In genomic region chr16:24701521-24701951, GRCh38 we compare ENCODE assay signal across 11 cellular contexts. TPM values are rescaled to one million over a fixed set of nuclear protein-coding genes. Genes with fewer than 3 reads are reported as not detected.
DNase-seq lines count a peak whose midpoint lies in the region; ATAC-seq, FAIRE-seq and TF ChIP-seq lines count a peak whose summit lies in the region.
"Had no signal": no experiment of that assay in that cellular context is flagged by ENCODE, and none has a peak within 500 bp of the region (broad histone marks: within the 10 kb centered on the region; RNA-seq: fewer than 3 reads in every experiment).

No MANE protein-coding gene starts in this region.

- FAIRE-seq in pancreas (lab: Jason Lieb, UNC), result no peak

- H3K36me3 ChIP-seq in HCT116 (ENCODE audit: control insufficient read depth in 1 of 2, insufficient read depth in 2 of 2, low read length in 2 of 2) (no peaks in the 10 kb centered on the region), brain microvascular endothelial cell (replicated peaks) (no peaks in the 10 kb centered on the region), pancreas (no peaks in the 10 kb centered on the region)

- in situ Hi-C loops in brain microvascular endothelial cell (cut with HindIII; ENCODE audit: low pct_ligation_motif_present, low sequenced_read_pairs), result no loop called here

- CTCF ChIA-PET in HCT116 (lab: Charles Lee), result interaction anchor here (1.2 kb wide), 1 partner anchor 631 kb away, joined by 3 read pairs; no protein-coding TSS in a partner anchor

- no peak for TF ChIP-seq POLR2A in HCT116 (IDR thresholded peaks at IDR 0.05; ENCODE audit: borderline replicate concordance, extremely low read depth, insufficient read depth, insufficient read length)

- WGBS in pancreas, 2 donors, result 67 to 74% methylated on average over 5 of the region's 5 CpGs

- BruUV-seq in HCT116 (replicated peaks; lab: Mats Ljungman, UMichigan), result no TSS peak

- no peak for DNase-seq in HCT116 (ENCODE audit: low read depth, low spot score)
- no peak for DNase-seq in brain microvascular endothelial cell
- no peak for DNase-seq in HPDE6-E6E7 (ENCODE audit: extremely low spot score)
- no peak for DNase-seq in pancreas
- DNase-seq in DMS114 treated with DMSO at 0.1 percent for 48 hours (lab: John Stamatoyannopoulos, UW; ENCODE audit: unreplicated experiment), result no peak
- DNase-seq: activated T-cell treated with anti-CD3 and anti-CD28 coated beads, Interleukin-2, amount 50 U/mL, for 1 hour; NCI-H2081 had no signal

- H3K4me1 ChIP-seq in HCT116 (ENCODE audit: control insufficient read depth in 1 of 2, insufficient read depth in 2 of 2, low read length in 2 of 2) (peaks cover 24 to 31% of the 10 kb centered on the region in 2 experiments), pancreas (peaks cover 0 to 7% (median 5%) of the 10 kb centered on the region in 3 donors)

- peak overlapping the region; percentile 42 for H2AFZ ChIP-seq in HCT116 (ENCODE audit: low read depth, low read length, poor library complexity, severe bottlenecking)

- H3K4me2 ChIP-seq in HCT116 (ENCODE audit: low read length), result peak overlapping the region; percentile 80

- peak overlapping the region; percentile 48 for H3K9ac ChIP-seq in HCT116 (ENCODE audit: low read length)

- no peaks in the 10 kb centered on the region for H3K79me2 ChIP-seq in HCT116 (ENCODE audit: insufficient read depth, low read length)

- no peak for TF ChIP-seq CTCF in HCT116 (IDR thresholded peaks at IDR 0.05 in 2 of 3, conservative IDR thresholded peaks at IDR 0.05 in 1 of 3; ENCODE audit: borderline replicate concordance in 1 of 3, insufficient read depth in 1 of 3, low read depth in 2 of 3, low read length in 2 of 3)
- TF ChIP-seq CTCF in brain microvascular endothelial cell (IDR thresholded peaks at IDR 0.05; ENCODE audit: low read depth, low read length, missing control alignments), result no peak
- TF ChIP-seq CTCF in pancreas (IDR thresholded peaks at IDR 0.05), result no peak

- no peak for TF ChIP-seq RAD21 in HCT116 (IDR thresholded peaks at IDR 0.05; ENCODE audit: low read depth)

- no peaks in the 10 kb centered on the region for H4K20me1 ChIP-seq in HCT116 (ENCODE audit: insufficient read depth)

- POLR2A ChIA-PET in HCT116 (lab: Charles Lee), result interaction anchor here (1.1 kb wide), 1 partner anchor 12 kb away, joined by 3 read pairs; no protein-coding TSS in a partner anchor

- H3K9me3 ChIP-seq in HCT116 (ENCODE audit: control insufficient read depth in 1 of 2, insufficient read depth in 1 of 2, low read depth in 1 of 2, low read length in 2 of 2) (no peaks in the 10 kb centered on the region), pancreas (no peaks in the 10 kb centered on the region)

- H3K27ac ChIP-seq in HCT116 (ENCODE audit: low read depth, low read length) (peak overlapping the region; percentile 82), brain microvascular endothelial cell (peak overlapping the region; percentile 54), layer of hippocampus (ENCODE audit: low read depth, low read length) (peak overlapping the region; percentile 30), temporal lobe (ENCODE audit: low read depth, low read length) (peak overlapping the region; percentile 36), pancreas (peak overlapping the region in 1 of 4 donors; percentile 25)
- H3K27ac ChIP-seq: foreskin keratinocyte had no signal

- H3K27me3 ChIP-seq in HCT116 (ENCODE audit: insufficient read depth, low read length) (no peaks in the 10 kb centered on the region), brain microvascular endothelial cell (replicated peaks) (no peaks in the 10 kb centered on the region), layer of hippocampus (ENCODE audit: control insufficient read depth, insufficient read depth, low read length) (no peaks in the 10 kb centered on the region), pancreas (no peaks in the 10 kb centered on the region)
- H3K27me3 ChIP-seq: foreskin keratinocyte had no signal

- H3K9me2 ChIP-seq in HCT116 (ENCODE audit: insufficient read depth), result no peaks in the 10 kb centered on the region

- ATAC-seq in HCT116 (peak; percentile 57), pancreas (no peak), HG03354 (IDR thresholded peaks at IDR 0.05; ENCODE audit: poor library complexity, severe bottlenecking, unreplicated experiment) (no peak)

- intact Hi-C loops in HCT116 (cut with micrococcal nuclease) (no loop called here), pancreas (cut with DNase I) (no loop called here)

- peak overlapping the region; percentile 16 to 45 for H3K4me3 ChIP-seq in HCT116 (replicated peaks in 1 of 2; ENCODE audit: low read depth in 1 of 2, low read length in 2 of 2)
- no peak overlapping the region for H3K4me3 ChIP-seq in brain microvascular endothelial cell (ENCODE audit: low read depth, low read length)
- H3K4me3 ChIP-seq in pancreas, result no peak overlapping the region

- RAD21 ChIA-PET in HCT116 (lab: Charles Lee; ENCODE audit: low non-redundant PET in 1 of 2, low total read pairs in 2 of 2, uncharacterized antibody in 2 of 2, unreplicated experiment in 2 of 2), result interaction anchor here (0.7 kb wide), 2 partner anchors 36 to 98 kb away, joined by 3 read pairs; no protein-coding TSS in a partner anchor

TF ChIP-seq in HCT116, 20 proteins besides CTCF, POLR2A, EP300 and RAD21:
- no peak for TF ChIP-seq SRF (IDR thresholded peaks at IDR 0.05; ENCODE audit: low read depth)
- TF ChIP-seq EZH2 (IDR thresholded peaks at IDR 0.05), result no peak
- TF ChIP-seq, protein P1, sequence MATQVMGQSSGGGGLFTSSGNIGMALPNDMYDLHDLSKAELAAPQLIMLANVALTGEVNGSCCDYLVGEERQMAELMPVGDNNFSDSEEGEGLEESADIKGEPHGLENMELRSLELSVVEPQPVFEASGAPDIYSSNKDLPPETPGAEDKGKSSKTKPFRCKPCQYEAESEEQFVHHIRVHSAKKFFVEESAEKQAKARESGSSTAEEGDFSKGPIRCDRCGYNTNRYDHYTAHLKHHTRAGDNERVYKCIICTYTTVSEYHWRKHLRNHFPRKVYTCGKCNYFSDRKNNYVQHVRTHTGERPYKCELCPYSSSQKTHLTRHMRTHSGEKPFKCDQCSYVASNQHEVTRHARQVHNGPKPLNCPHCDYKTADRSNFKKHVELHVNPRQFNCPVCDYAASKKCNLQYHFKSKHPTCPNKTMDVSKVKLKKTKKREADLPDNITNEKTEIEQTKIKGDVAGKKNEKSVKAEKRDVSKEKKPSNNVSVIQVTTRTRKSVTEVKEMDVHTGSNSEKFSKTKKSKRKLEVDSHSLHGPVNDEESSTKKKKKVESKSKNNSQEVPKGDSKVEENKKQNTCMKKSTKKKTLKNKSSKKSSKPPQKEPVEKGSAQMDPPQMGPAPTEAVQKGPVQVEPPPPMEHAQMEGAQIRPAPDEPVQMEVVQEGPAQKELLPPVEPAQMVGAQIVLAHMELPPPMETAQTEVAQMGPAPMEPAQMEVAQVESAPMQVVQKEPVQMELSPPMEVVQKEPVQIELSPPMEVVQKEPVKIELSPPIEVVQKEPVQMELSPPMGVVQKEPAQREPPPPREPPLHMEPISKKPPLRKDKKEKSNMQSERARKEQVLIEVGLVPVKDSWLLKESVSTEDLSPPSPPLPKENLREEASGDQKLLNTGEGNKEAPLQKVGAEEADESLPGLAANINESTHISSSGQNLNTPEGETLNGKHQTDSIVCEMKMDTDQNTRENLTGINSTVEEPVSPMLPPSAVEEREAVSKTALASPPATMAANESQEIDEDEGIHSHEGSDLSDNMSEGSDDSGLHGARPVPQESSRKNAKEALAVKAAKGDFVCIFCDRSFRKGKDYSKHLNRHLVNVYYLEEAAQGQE (IDR thresholded peaks at IDR 0.05; ENCODE audit: low read depth), result no peak
- TF ChIP-seq JUND (IDR thresholded peaks at IDR 0.05), result no peak
- TF ChIP-seq SP1 (IDR thresholded peaks at IDR 0.05; ENCODE audit: low read depth), result 0 out of 2 replicates have a peak, but pooled peaks have one; percentile 7
- TF ChIP-seq ZNF274 (IDR thresholded peaks at IDR 0.05; ENCODE audit: low read depth, low read length), result no peak
- TF ChIP-seq SIN3A (IDR thresholded peaks at IDR 0.05; ENCODE audit: low read depth), result no peak; the same call in 1 of the 2 replicates
- TF ChIP-seq POLR2AphosphoS5 (IDR thresholded peaks at IDR 0.05; ENCODE audit: low read depth, low read length), result no peak
- TF ChIP-seq, protein P2, sequence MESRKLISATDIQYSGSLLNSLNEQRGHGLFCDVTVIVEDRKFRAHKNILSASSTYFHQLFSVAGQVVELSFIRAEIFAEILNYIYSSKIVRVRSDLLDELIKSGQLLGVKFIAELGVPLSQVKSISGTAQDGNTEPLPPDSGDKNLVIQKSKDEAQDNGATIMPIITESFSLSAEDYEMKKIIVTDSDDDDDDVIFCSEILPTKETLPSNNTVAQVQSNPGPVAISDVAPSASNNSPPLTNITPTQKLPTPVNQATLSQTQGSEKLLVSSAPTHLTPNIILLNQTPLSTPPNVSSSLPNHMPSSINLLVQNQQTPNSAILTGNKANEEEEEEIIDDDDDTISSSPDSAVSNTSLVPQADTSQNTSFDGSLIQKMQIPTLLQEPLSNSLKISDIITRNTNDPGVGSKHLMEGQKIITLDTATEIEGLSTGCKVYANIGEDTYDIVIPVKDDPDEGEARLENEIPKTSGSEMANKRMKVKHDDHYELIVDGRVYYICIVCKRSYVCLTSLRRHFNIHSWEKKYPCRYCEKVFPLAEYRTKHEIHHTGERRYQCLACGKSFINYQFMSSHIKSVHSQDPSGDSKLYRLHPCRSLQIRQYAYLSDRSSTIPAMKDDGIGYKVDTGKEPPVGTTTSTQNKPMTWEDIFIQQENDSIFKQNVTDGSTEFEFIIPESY (IDR thresholded peaks at IDR 0.05; ENCODE audit: extremely low read depth, insufficient replicate concordance, low read length), result no peak
- TF ChIP-seq EGR1 (IDR thresholded peaks at IDR 0.05; ENCODE audit: low read depth), result no peak
- 0 out of 2 replicates have a peak, but pooled peaks have one; percentile 21 for TF ChIP-seq CBX3 (IDR thresholded peaks at IDR 0.05; ENCODE audit: low read depth)
- no peak for TF ChIP-seq ELF1 (IDR thresholded peaks at IDR 0.05; ENCODE audit: borderline replicate concordance, low read depth)
- no peak for TF ChIP-seq ZFX (IDR thresholded peaks at IDR 0.05)

RNA-seq across cellular contexts. Expression of gene TNRC6A, which starts 27.9 kb away (rescaled TPM):
- total RNA-seq in HCT116 (2021; ENCODE audit: unreplicated experiment), result 37.0 TPM
- polyA plus RNA-seq in HCT116 (2012), result 13.6 and 14.4 TPM in 2 replicates
- total RNA-seq in temporal lobe, result 49.9 TPM
- total RNA-seq in pancreas, result 10 to 100 TPM; 15.6 to 33.9 (median 21.9) TPM
- polyA plus RNA-seq in pancreas, result 10 to 100 TPM; 22.5 to 27.7 TPM

Comparison
In these comparisons a context has a peak if more than half of its experiments do, and no peak if none do; other contexts are left out.
1. H3K4me3 ChIP-seq: peak in HCT116 (2 of 2); none in brain microvascular endothelial cell (single experiment) and pancreas (0 of 4).